ENCODE assay signal across 10 cellular contexts in the genomic region with DNA sequence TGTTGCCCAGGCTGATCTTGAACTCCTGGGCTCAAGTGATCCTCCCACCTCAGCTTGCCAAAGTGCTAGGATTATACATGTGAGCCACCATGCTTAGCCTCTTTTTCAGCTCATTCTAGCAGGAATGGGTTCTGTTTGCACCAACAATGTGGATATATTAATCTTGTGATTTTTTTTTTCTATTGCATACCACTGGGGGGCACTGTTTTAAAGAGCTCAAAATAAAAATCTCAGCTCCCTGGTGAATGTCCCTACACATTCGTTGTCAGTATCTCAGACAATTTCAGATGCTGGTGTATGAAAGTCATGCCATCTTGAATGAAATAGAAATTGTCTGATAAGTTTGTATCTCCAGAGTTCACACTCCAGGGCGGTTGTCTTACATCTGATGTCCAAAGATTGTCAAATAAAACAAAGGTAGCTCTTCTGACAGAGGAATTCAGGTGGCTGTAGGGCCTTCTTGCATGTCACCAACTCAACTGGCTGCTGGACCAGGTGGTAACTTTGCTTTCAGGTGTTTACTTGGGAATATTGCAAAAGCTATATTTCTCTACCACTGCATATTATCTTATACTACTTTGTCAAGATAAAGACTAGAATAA. TPM values are rescaled to one million over a fixed set of nuclear protein-coding genes. Genes with fewer than 3 reads are reported as not detected.
A peak's percentile ranks its signal among the peaks of the same experiment; 100 is the strongest.
DNase-seq lines count a peak whose midpoint lies in the region; ATAC-seq, FAIRE-seq and TF ChIP-seq lines count a peak whose summit lies in the region.
"Had no signal": no experiment of that assay in that cellular context is flagged by ENCODE, and none has a peak within 500 bp of the region (broad histone marks: within the 10 kb centered on the region; RNA-seq: fewer than 3 reads in every experiment).

No MANE protein-coding gene starts in this region.

- H3K27ac Mint-ChIP-seq in stimulated activated naive B cell treated with anti-CD40 and anti-IgM and Interleukin-4, amounts not matched to agents 10 μg/mL and 1 μg/mL and 100 μg/mL, for 72 hours: no peak overlapping the region
- H3K27ac Mint-ChIP-seq: dendritic cell treated with granulocyte-macrophage colony-stimulating factor and Interleukin-4, amounts not matched to agents 40 ng/mL and 50 ng/mL, for 4 days; stimulated activated naive CD8-positive, alpha-beta T cell treated with anti-CD3 and anti-CD28 coated beads, Interleukin-15, Interleukin-2, amounts not matched to agents 100 ng/mL and 50 ng/mL, for 24 hours had no signal

- H3K4me1 ChIP-seq in ascending aorta (peaks cover 3 to 6% of the 10 kb centered on the region in 2 donors), hepatocyte (ENCODE audit: insufficient read depth) (peaks cover 7% of the 10 kb centered on the region)

- no peaks in the 10 kb centered on the region for H3K27me3 ChIP-seq in ascending aorta
- H3K27me3 ChIP-seq in hepatocyte: peaks cover 12% of the 10 kb centered on the region

- no peaks in the 10 kb centered on the region for H3K36me3 ChIP-seq in ascending aorta
- H3K36me3 ChIP-seq in hepatocyte (replicated peaks; ENCODE audit: insufficient read depth, low read depth): no peaks in the 10 kb centered on the region

- TF ChIP-seq CTCF in AG09309 (IDR thresholded peaks at IDR 0.05; ENCODE audit: control insufficient read depth, insufficient read depth, low read depth, low read length, missing control alignments): peak; percentile 49
- peak; percentile 49 to 62 (median 62) for TF ChIP-seq CTCF in ascending aorta (IDR thresholded peaks at IDR 0.05)
- TF ChIP-seq CTCF in hepatocyte (IDR thresholded peaks at IDR 0.05; ENCODE audit: poor library complexity): peak; percentile 63

- peaks cover 0 to 10% of the 10 kb centered on the region in 2 donors for H3K9me3 Mint-ChIP-seq in stimulated activated naive B cell treated with anti-CD40 and anti-IgM and Interleukin-4, amounts not matched to agents 10 μg/mL and 1 μg/mL and 100 μg/mL, for 72 hours
- H3K9me3 Mint-ChIP-seq: stimulated activated naive CD8-positive, alpha-beta T cell treated with anti-CD3 and anti-CD28 coated beads, Interleukin-15, Interleukin-2, amounts not matched to agents 100 ng/mL and 50 ng/mL, for 24 hours had no signal

- no peak overlapping the region for H2AFZ ChIP-seq in hepatocyte

- no peaks in the 10 kb centered on the region for H4K20me1 ChIP-seq in hepatocyte (ENCODE audit: insufficient read depth, poor library complexity, severe bottlenecking)

- H3K4me1 Mint-ChIP-seq in stimulated activated naive B cell treated with anti-CD40 and anti-IgM and Interleukin-4, amounts not matched to agents 10 μg/mL and 1 μg/mL and 100 μg/mL, for 72 hours: peaks cover 6 to 11% of the 10 kb centered on the region in 2 donors

- H3K4me3 ChIP-seq in AG09309 (ENCODE audit: control insufficient read depth, low read depth, low read length): no peak overlapping the region
- no peak overlapping the region for H3K4me3 ChIP-seq in ascending aorta
- H3K4me3 ChIP-seq in hepatocyte: no peak overlapping the region

- no peaks in the 10 kb centered on the region for H3K79me2 ChIP-seq in hepatocyte

- no peak overlapping the region for H3K4me3 Mint-ChIP-seq in stimulated activated naive B cell treated with anti-CD40 and anti-IgM and Interleukin-4, amounts not matched to agents 10 μg/mL and 1 μg/mL and 100 μg/mL, for 72 hours
- H3K4me3 Mint-ChIP-seq: dendritic cell treated with granulocyte-macrophage colony-stimulating factor and Interleukin-4, amounts not matched to agents 40 ng/mL and 50 ng/mL, for 4 days; stimulated activated naive CD8-positive, alpha-beta T cell treated with anti-CD3 and anti-CD28 coated beads, Interleukin-15, Interleukin-2, amounts not matched to agents 100 ng/mL and 50 ng/mL, for 24 hours had no signal

- 12% methylated on average over 2 of the region's 2 CpGs for WGBS in hepatocyte (ENCODE audit: low lambda C conversion rate, missing lambda C conversion rate)

- peaks cover 6 to 11% of the 10 kb centered on the region in 2 donors for H3K36me3 Mint-ChIP-seq in stimulated activated naive B cell treated with anti-CD40 and anti-IgM and Interleukin-4, amounts not matched to agents 10 μg/mL and 1 μg/mL and 100 μg/mL, for 72 hours

- no peaks in the 10 kb centered on the region for H3K9me3 ChIP-seq in ascending aorta
- no peaks in the 10 kb centered on the region for H3K9me3 ChIP-seq in hepatocyte (ENCODE audit: low read depth)

- peak; percentile 63 to 67 for ATAC-seq in stimulated activated naive B cell treated with anti-CD40 and anti-IgM and Interleukin-4, amounts not matched to agents 10 μg/mL and 1 μg/mL and 100 μg/mL, for 72 hours (replicated peaks)
- no peak for ATAC-seq in HG02571 (IDR thresholded peaks at IDR 0.05; ENCODE audit: unreplicated experiment)

- peaks cover 25 to 37% of the 10 kb centered on the region in 2 donors for H3K27me3 Mint-ChIP-seq in stimulated activated naive B cell treated with anti-CD40 and anti-IgM and Interleukin-4, amounts not matched to agents 10 μg/mL and 1 μg/mL and 100 μg/mL, for 72 hours

- no peak overlapping the region for H3K4me2 ChIP-seq in hepatocyte

- peak; percentile 18 for DNase-seq in AG09309 (ENCODE audit: low read depth)
- DNase-seq in GM18507 (ENCODE audit: extremely low spot score, insufficient read length, low read depth): no peak
- peak; percentile 48 for DNase-seq in NCI-H2107 (lab: John Stamatoyannopoulos, UW)
- DNase-seq in ascending aorta (ENCODE audit: low spot score in 2 of 2): no peak
- DNase-seq in hepatocyte (ENCODE audit: low spot score): peak; percentile 68
- no peak for DNase-seq in stimulated activated naive B cell treated with anti-CD40 and anti-IgM and Interleukin-4, amounts not matched to agents 10 μg/mL and 1 μg/mL and 100 μg/mL, for 72 hours
- no peak for DNase-seq in UCSD-AML1 (lab: John Stamatoyannopoulos, UW; ENCODE audit: unreplicated experiment)

- H3K27ac ChIP-seq in ascending aorta: no peak overlapping the region
- H3K27ac ChIP-seq in hepatocyte: no peak overlapping the region

- intact Hi-C loops in ascending aorta (cut with DNase I): loop anchor here (1.0 kb wide), 2 partner anchors 78 to 83 kb away; no protein-coding TSS in a partner anchor

- peak; percentile 12 for FAIRE-seq in GM18507 (lab: Jason Lieb, UNC)

- no peaks in the 10 kb centered on the region for H3K9me2 ChIP-seq in hepatocyte (replicated peaks; ENCODE audit: insufficient read depth)

RNA-seq across cellular contexts. Expression of gene MATN3, which starts 3.1 kb away (rescaled TPM):
- total RNA-seq in ascending aorta (0.64 TPM), hepatocyte (2.3 and 3.5 TPM in 2 replicates)
- 6.0 and 6.8 TPM in 2 replicates for polyA plus RNA-seq in hepatocyte

RNA-seq across cellular contexts. Expression of gene WDR35, which starts 25.7 kb away (rescaled TPM):
- total RNA-seq in ascending aorta (2.1 TPM), hepatocyte (4.6 TPM in 2 replicates)
- polyA plus RNA-seq in hepatocyte: 1.8 and 2.0 TPM in 2 replicates

RNA-seq across cellular contexts. Expression of gene LAPTM4A, which starts 35.8 kb away (rescaled TPM):
- total RNA-seq in ascending aorta (95.6 TPM), hepatocyte (255 and 338 TPM in 2 replicates)
- polyA plus RNA-seq in hepatocyte: 455 and 484 TPM in 2 replicates

Comparison
In these comparisons a context has a peak if more than half of its experiments do, and no peak if none do; other contexts are left out.
1. DNase-seq: peak in AG09309 (single experiment), NCI-H2107 (single experiment) and hepatocyte (single experiment); none in GM18507 (single experiment), ascending aorta (0 of 2), stimulated activated naive B cell treated with anti-CD40 and anti-IgM and Interleukin-4, amounts not matched to agents 10 μg/mL and 1 μg/mL and 100 μg/mL, for 72 hours (single experiment) and UCSD-AML1 (single experiment).
2. Peak in every context shown above with its lines, with median percentiles within 50 percentile points of each other: CTCF ChIP-seq.